In genomic region chr1:241518447-241519307, GRCh38 we compare ENCODE assay signal across 8 cellular contexts. TPM values are rescaled to one million over a fixed set of nuclear protein-coding genes. Genes with fewer than 3 reads are reported as not detected.
DNase-seq lines count a peak whose midpoint lies in the region; ATAC-seq, FAIRE-seq and TF ChIP-seq lines count a peak whose summit lies in the region.

No MANE protein-coding gene starts in this region.

- H3K27ac ChIP-seq in GM23338 (ENCODE audit: low read depth) (no peak overlapping the region), KOPT-K1 (ENCODE audit: low read depth, low read length, poor library complexity, severe bottlenecking) (peak overlapping the region; percentile 74), ovary (peak overlapping the region; percentile 61 to 84)

- H4K20me1 ChIP-seq in GM23338 (replicated peaks; ENCODE audit: insufficient read depth): 0 out of 2 replicates have a peak, but pooled peaks cover 5% of the 10 kb centered on the region

- no peaks in the 10 kb centered on the region for H3K27me3 Mint-ChIP-seq in GM23338 (ENCODE audit: insufficient read depth, low read depth, poor library complexity)
- peaks cover 21% of the 10 kb centered on the region for H3K27me3 Mint-ChIP-seq in activated T-helper 1 cell treated with anti-CD3 and anti-CD28 coated beads, Interleukin-12 subunit alpha, Interleukin-12 subunit beta, Interleukin-2, Interleukin-4 antibody, amounts not matched to agents 30 ng/mL and 10 ng/mL and 1 ng/mL, durations not matched to agents 14 hours and 24 hours and 36 hours (ENCODE audit: insufficient read depth)

- H3K36me3 ChIP-seq in GM23338 (ENCODE audit: insufficient read depth) (no peaks in the 10 kb centered on the region), KOPT-K1 (ENCODE audit: insufficient read depth, low read length) (peaks cover 25% of the 10 kb centered on the region), ovary (no peaks in the 10 kb centered on the region)

- POLR2A ChIA-PET in GM10248 (lab: Yijun Ruan, JAX): interaction anchor here (1.2 kb wide), 1 partner anchor 33 kb away, joined by 4 read pairs; no protein-coding TSS in a partner anchor

- H3K4me1 ChIP-seq in GM23338 (ENCODE audit: insufficient read depth) (peaks cover 6% of the 10 kb centered on the region), ovary (ENCODE audit: insufficient read depth) (no peaks in the 10 kb centered on the region)

- H2AFZ ChIP-seq in GM23338: peak overlapping the region; percentile 67; the same call in 1 of the 2 replicates

- no peak for DNase-seq in GM12891 (ENCODE audit: insufficient read length, low spot score)
- no peak for DNase-seq in GM23338 (ENCODE audit: low spot score)
- DNase-seq in activated T-helper 1 cell treated with anti-CD3 and anti-CD28 coated beads, Interleukin-12 subunit alpha, Interleukin-12 subunit beta, Interleukin-2, Interleukin-4 antibody, amounts not matched to agents 30 ng/mL and 10 ng/mL and 1 ng/mL, durations not matched to agents 14 hours and 24 hours and 36 hours (ENCODE audit: low spot score): peak; percentile 18
- DNase-seq in head of caudate nucleus: peak in 26 of 42 donors; percentile 2 to 53 (median 20)
- peak in 1 of 5 donors; percentile 16 for DNase-seq in ovary
- no peak for DNase-seq in GM10248 (ENCODE audit: extremely low spot score)
- DNase-seq in OCI-M2 (lab: John Stamatoyannopoulos, UW; ENCODE audit: unreplicated experiment): no peak

- H3K27me3 ChIP-seq in GM23338 (ENCODE audit: insufficient read depth) (no peaks in the 10 kb centered on the region), ovary (no peaks in the 10 kb centered on the region)

- H3K4me3 ChIP-seq in GM23338 (peak overlapping the region; percentile 64), ovary (peak overlapping the region; percentile 82)

- TF ChIP-seq CTCF in GM23338 (conservative IDR thresholded peaks at IDR 0.05; ENCODE audit: low read depth in 2 of 2) (no peak), ovary (IDR thresholded peaks at IDR 0.05) (no peak), GM10248 (IDR thresholded peaks at IDR 0.05; ENCODE audit: control extremely low read depth, extremely low read depth, low read depth, missing control alignments) (no peak)

- H3F3A ChIP-seq in GM23338 (replicated peaks; ENCODE audit: low read depth): no peaks in the 10 kb centered on the region

- peak overlapping the region; percentile 93; the same call in 2 of the 3 replicates for H3K4me3 Mint-ChIP-seq in GM23338
- peak overlapping the region; percentile 91 for H3K4me3 Mint-ChIP-seq in activated T-helper 1 cell treated with anti-CD3 and anti-CD28 coated beads, Interleukin-12 subunit alpha, Interleukin-12 subunit beta, Interleukin-2, Interleukin-4 antibody, amounts not matched to agents 30 ng/mL and 10 ng/mL and 1 ng/mL, durations not matched to agents 14 hours and 24 hours and 36 hours

- no peak; the same call in 2 of the 3 replicates for ATAC-seq in GM23338

- H3K27ac Mint-ChIP-seq in GM23338: peak overlapping the region; percentile 16; the same call in 1 of the 2 replicates
- peak overlapping the region; percentile 82 for H3K27ac Mint-ChIP-seq in activated T-helper 1 cell treated with anti-CD3 and anti-CD28 coated beads, Interleukin-12 subunit alpha, Interleukin-12 subunit beta, Interleukin-2, Interleukin-4 antibody, amounts not matched to agents 30 ng/mL and 10 ng/mL and 1 ng/mL, durations not matched to agents 14 hours and 24 hours and 36 hours

- H3K79me2 ChIP-seq in GM23338 (replicated peaks; ENCODE audit: insufficient read depth): peaks cover 51% of the 10 kb centered on the region

- WGBS in ovary, 3 donors: 4 to 7% (median 5%) methylated on average over 20 to 29 of the region's 29 CpGs

- H3K9me3 Mint-ChIP-seq in GM23338: no peaks in the 10 kb centered on the region
- H3K9me3 Mint-ChIP-seq in activated T-helper 1 cell treated with anti-CD3 and anti-CD28 coated beads, Interleukin-12 subunit alpha, Interleukin-12 subunit beta, Interleukin-2, Interleukin-4 antibody, amounts not matched to agents 30 ng/mL and 10 ng/mL and 1 ng/mL, durations not matched to agents 14 hours and 24 hours and 36 hours: no peaks in the 10 kb centered on the region

- H3K36me3 Mint-ChIP-seq in GM23338 (ENCODE audit: low read depth): peaks cover 9% of the 10 kb centered on the region; the same call in 2 of the 3 replicates
- peaks cover 14% of the 10 kb centered on the region for H3K36me3 Mint-ChIP-seq in activated T-helper 1 cell treated with anti-CD3 and anti-CD28 coated beads, Interleukin-12 subunit alpha, Interleukin-12 subunit beta, Interleukin-2, Interleukin-4 antibody, amounts not matched to agents 30 ng/mL and 10 ng/mL and 1 ng/mL, durations not matched to agents 14 hours and 24 hours and 36 hours (ENCODE audit: low read depth)

- no peak for TF ChIP-seq EP300 in ovary (IDR thresholded peaks at IDR 0.05)

- H3K4me1 Mint-ChIP-seq in GM23338: peaks cover 6% of the 10 kb centered on the region; the same call in 2 of the 3 replicates
- peaks cover 30% of the 10 kb centered on the region for H3K4me1 Mint-ChIP-seq in activated T-helper 1 cell treated with anti-CD3 and anti-CD28 coated beads, Interleukin-12 subunit alpha, Interleukin-12 subunit beta, Interleukin-2, Interleukin-4 antibody, amounts not matched to agents 30 ng/mL and 10 ng/mL and 1 ng/mL, durations not matched to agents 14 hours and 24 hours and 36 hours (ENCODE audit: low read depth)

- no peak for TF ChIP-seq POLR2A in GM12891 (IDR thresholded peaks at IDR 0.05; ENCODE audit: low read depth, low read length)
- no peak for TF ChIP-seq POLR2A in ovary (IDR thresholded peaks at IDR 0.05)

- no peaks in the 10 kb centered on the region for H3K9me3 ChIP-seq in KOPT-K1 (ENCODE audit: insufficient read depth, low read length, poor library complexity, severe bottlenecking)
- H3K9me3 ChIP-seq in ovary: no peaks in the 10 kb centered on the region

- no peaks in the 10 kb centered on the region for H3K9me2 ChIP-seq in GM23338 (ENCODE audit: insufficient read depth)

- intact Hi-C loops in activated T-helper 1 cell treated with anti-CD3 and anti-CD28 coated beads, Interleukin-12 subunit alpha, Interleukin-12 subunit beta, Interleukin-2, Interleukin-4 antibody, amounts not matched to agents 30 ng/mL and 10 ng/mL and 1 ng/mL, durations not matched to agents 14 hours and 24 hours and 36 hours (cut with micrococcal nuclease): loop anchor here (1.0 to 10.0 kb wide), 5 partner anchors 8 to 1736 kb away; partner anchors contain the start of genes CEP170, CHML, OPN3 and SDCCAG8
- intact Hi-C loops in head of caudate nucleus (cut with DNase I) (no loop called here), ovary (cut with DNase I) (no loop called here)

- peak overlapping the region; percentile 85 for H3K4me2 ChIP-seq in GM23338

- FAIRE-seq in GM12891 (lab: Jason Lieb, UNC): peak; percentile 54

- CTCF ChIA-PET in GM10248 (lab: Yijun Ruan, JAX): interaction anchor here (0.9 to 2.2 kb wide), 6 partner anchors 11 to 328 kb away, joined by 3 to 7 read pairs (median 4); no protein-coding TSS in a partner anchor

TF ChIP-seq in GM12891, 5 proteins besides CTCF, POLR2A, EP300 and RAD21:
- TF ChIP-seq PAX5 (IDR thresholded peaks at IDR 0.05; ENCODE audit: insufficient read depth, low read length, severe bottlenecking) (no peak), SPI1 (IDR thresholded peaks at IDR 0.05; ENCODE audit: low read depth, low read length) (no peak), POU2F2 (IDR thresholded peaks at IDR 0.05; ENCODE audit: low read depth, low read length) (no peak), TAF1 (IDR thresholded peaks at IDR 0.05; ENCODE audit: low read depth, low read length) (no peak), POLR2AphosphoS5 (IDR thresholded peaks at IDR 0.05; ENCODE audit: low read depth, low read length) (no peak)

TF ChIP-seq in GM23338, 12 proteins besides CTCF, POLR2A, EP300 and RAD21:
- TF ChIP-seq ZNF331 (CRISPR knock-in tag; IDR thresholded peaks at IDR 0.05; ENCODE audit: low read depth): no peak

RNA-seq across cellular contexts. Expression of gene FH, which starts 0.9 kb away (rescaled TPM):
- polyA plus RNA-seq in GM12891 (2012; ENCODE audit: low read depth, missing spikeins): 88.6 TPM
- 66.3 and 69.8 TPM in 2 replicates for total RNA-seq in GM23338 (2014; rRNA removed; shearing (Covaris generic))
- polyA plus RNA-seq in GM23338 (2016; fragmentation: Nextera tagmentation; extraction: Ambion mirVana) (52.4 and 56.2 TPM in 2 replicates), ovary (10 to 100 TPM; 25.5 to 64.4 TPM)
- 94.5 and 101 TPM in 2 replicates for total RNA-seq in activated T-helper 1 cell treated with anti-CD3 and anti-CD28 coated beads, Interleukin-12 subunit alpha, Interleukin-12 subunit beta, Interleukin-2, Interleukin-4 antibody, amounts not matched to agents 30 ng/mL and 10 ng/mL and 1 ng/mL, durations not matched to agents 14 hours and 24 hours and 36 hours
- total RNA-seq in ovary: 10 to 100 TPM; 19.2 to 44.3 (median 40.5) TPM

RNA-seq across cellular contexts. Expression of gene KMO, which starts 13.5 kb away (rescaled TPM):
- polyA plus RNA-seq in GM12891 (2012; ENCODE audit: low read depth, missing spikeins): 7.0 TPM
- total RNA-seq in GM23338 (2014; rRNA removed; shearing (Covaris generic)): not detected in 2 replicates
- polyA plus RNA-seq in GM23338 (2016; fragmentation: Nextera tagmentation; extraction: Ambion mirVana) (0.05 TPM in 1 of 2 replicates, not detected in the other), ovary (under 1 TPM; 0.29 to 0.60 TPM)
- total RNA-seq in activated T-helper 1 cell treated with anti-CD3 and anti-CD28 coated beads, Interleukin-12 subunit alpha, Interleukin-12 subunit beta, Interleukin-2, Interleukin-4 antibody, amounts not matched to agents 30 ng/mL and 10 ng/mL and 1 ng/mL, durations not matched to agents 14 hours and 24 hours and 36 hours: not detected in 2 replicates
- total RNA-seq in ovary: 1 to 10 TPM in 1 of 7 donors, under 1 TPM in 5, not detected in 1; 0.12 to 2.0 (median 0.43) TPM

Comparison
In these comparisons a context has a peak if more than half of its experiments do, and no peak if none do; other contexts are left out.
1. DNase-seq: peak in activated T-helper 1 cell treated with anti-CD3 and anti-CD28 coated beads, Interleukin-12 subunit alpha, Interleukin-12 subunit beta, Interleukin-2, Interleukin-4 antibody, amounts not matched to agents 30 ng/mL and 10 ng/mL and 1 ng/mL, durations not matched to agents 14 hours and 24 hours and 36 hours (single experiment) and head of caudate nucleus (26 of 42); none in GM12891 (single experiment), GM23338 (single experiment), GM10248 (single experiment) and OCI-M2 (single experiment).